6 cellular contexts compared by ENCODE assay signal in genomic region chr16:22596445-22597045, GRCh38.
DNase-seq lines count a peak whose midpoint lies in the region; ATAC-seq, FAIRE-seq and TF ChIP-seq lines count a peak whose summit lies in the region.
"Not testable (repeated sequence)": the region's sequence is repeated elsewhere in the genome, so short reads cannot be mapped to it uniquely, and the experiment has no call there.

No MANE protein-coding gene starts in this region.

- H3K4me3 ChIP-seq in PC-3 (ENCODE audit: low read length); RWPE2 (ENCODE audit: severe bottlenecking); body of pancreas; pancreas: not testable (repeated sequence)

- ATAC-seq in PC-3: peak; percentile 93
- peak; percentile 94 for ATAC-seq in RWPE2 (ENCODE audit: low read depth)
- peak; percentile 68 for ATAC-seq in body of pancreas
- peak; percentile 80 for ATAC-seq in foreskin keratinocyte
- peak in 3 of 4 donors; percentile 21 to 48 (median 36) for ATAC-seq in pancreas

- TF ChIP-seq CTCF in PC-3 (conservative IDR thresholded peaks at IDR 0.05; ENCODE audit: low read depth, low read length); RWPE2 (IDR thresholded peaks at IDR 0.05; ENCODE audit: poor library complexity, severe bottlenecking); body of pancreas (IDR thresholded peaks at IDR 0.05); foreskin keratinocyte (conservative IDR thresholded peaks at IDR 0.05); pancreas (IDR thresholded peaks at IDR 0.05): not testable (repeated sequence)

- not testable (repeated sequence) for H2AFZ ChIP-seq in PC-3 (ENCODE audit: low read length)

- H3K4me1 ChIP-seq in PC-3 (ENCODE audit: insufficient read depth, low read length); RWPE2 (ENCODE audit: insufficient read depth, poor library complexity, severe bottlenecking); body of pancreas; foreskin keratinocyte; pancreas: not testable (repeated sequence)

- TF ChIP-seq POLR2A in H54 (IDR thresholded peaks at IDR 0.05; ENCODE audit: low read depth, low read length); body of pancreas (IDR thresholded peaks at IDR 0.05): not testable (repeated sequence)

- H4K20me1 ChIP-seq in PC-3 (ENCODE audit: low read length): not testable (repeated sequence)

- not testable (repeated sequence) for H3K9ac ChIP-seq in PC-3 (ENCODE audit: low read length)

- not testable (repeated sequence) for H3K27ac ChIP-seq in PC-3 (ENCODE audit: low read length); RWPE2 (ENCODE audit: poor library complexity, severe bottlenecking); body of pancreas; foreskin keratinocyte; pancreas

- not testable (repeated sequence) for H3K9me3 ChIP-seq in PC-3 (ENCODE audit: low read length); RWPE2 (ENCODE audit: severe bottlenecking); body of pancreas; pancreas

- H3K4me2 ChIP-seq in PC-3 (ENCODE audit: low read length): not testable (repeated sequence)

- H3K27me3 ChIP-seq in PC-3 (ENCODE audit: low read length); RWPE2 (ENCODE audit: insufficient read depth, poor library complexity, severe bottlenecking); body of pancreas; foreskin keratinocyte; pancreas: not testable (repeated sequence)

- peak; percentile 50 for FAIRE-seq in H54 (lab: Jason Lieb, UNC)
- FAIRE-seq in pancreas (lab: Jason Lieb, UNC): not testable (repeated sequence)

- intact Hi-C loops in PC-3 (cut with micrococcal nuclease); body of pancreas (cut with DNase I); pancreas (cut with DNase I): not testable (repeated sequence)

- H3K79me2 ChIP-seq in PC-3 (ENCODE audit: low read length): not testable (repeated sequence)

- H3K36me3 ChIP-seq in PC-3 (ENCODE audit: low read depth, low read length); RWPE2 (ENCODE audit: low read depth); body of pancreas (replicated peaks in 1 of 2; ENCODE audit: insufficient read depth in 1 of 2, low read depth in 2 of 2); pancreas: not testable (repeated sequence)

- CTCF ChIA-PET in PC-3 (lab: Charles Lee): not testable (repeated sequence)

- BruUV-seq in PC-3 (replicated peaks; lab: Mats Ljungman, UMichigan): not testable (repeated sequence)

- H3F3A ChIP-seq in PC-3 (ENCODE audit: low read length, unreplicated experiment): not testable (repeated sequence)

- not testable (repeated sequence) for H3K9me2 ChIP-seq in PC-3 (replicated peaks; ENCODE audit: low read length)

- DNase-seq in H54 (ENCODE audit: insufficient read length, low spot score); PC-3; RWPE2 (ENCODE audit: low spot score); body of pancreas; foreskin keratinocyte; pancreas: not testable (repeated sequence)

- WGBS in body of pancreas, 2 donors: no CpG with 5 or more reads among the region's 8 CpGs
- no CpG with 5 or more reads among the region's 8 CpGs for WGBS in pancreas, 2 donors

- POLR2A ChIA-PET in PC-3 (lab: Charles Lee; ENCODE audit: unreplicated experiment): not testable (repeated sequence)

Comparison
In these comparisons a context has a peak if more than half of its experiments do, and no peak if none do; other contexts are left out.
1. ATAC-seq: peak in every context shown above with its lines; median percentile 94 in RWPE2; 93 in PC-3; 80 in foreskin keratinocyte; 68 in body of pancreas; 36 in pancreas.